Comparison of ENCODE assay signal across 1 cellular context in the genomic region with DNA sequence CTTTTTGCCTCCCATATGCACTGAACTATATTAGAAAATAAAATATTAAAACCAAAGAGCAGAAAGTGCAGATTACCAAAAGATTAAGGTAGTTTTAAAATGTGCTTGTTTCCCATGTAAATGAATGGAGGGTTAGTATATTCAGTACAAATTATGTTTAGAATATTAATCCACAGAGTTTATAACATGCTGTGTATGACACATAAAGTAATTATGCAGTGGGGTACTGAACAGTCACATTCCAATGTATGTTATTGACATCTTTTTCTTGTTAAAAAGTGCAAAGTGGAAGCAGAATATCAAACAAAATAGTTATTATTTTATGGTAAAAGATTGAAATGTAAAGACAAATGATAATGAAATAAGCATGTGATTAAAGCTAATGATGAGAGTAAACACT.
TF ChIP-seq lines count a peak whose summit lies in the region.

No MANE protein-coding gene starts in this region.

TF ChIP-seq in K562, 482 proteins besides CTCF, POLR2A, EP300 and RAD21:
- TF ChIP-seq BHLHE40 (IDR thresholded peaks at IDR 0.05; ENCODE audit: low read length) = no peak
- TF ChIP-seq, protein P1, sequence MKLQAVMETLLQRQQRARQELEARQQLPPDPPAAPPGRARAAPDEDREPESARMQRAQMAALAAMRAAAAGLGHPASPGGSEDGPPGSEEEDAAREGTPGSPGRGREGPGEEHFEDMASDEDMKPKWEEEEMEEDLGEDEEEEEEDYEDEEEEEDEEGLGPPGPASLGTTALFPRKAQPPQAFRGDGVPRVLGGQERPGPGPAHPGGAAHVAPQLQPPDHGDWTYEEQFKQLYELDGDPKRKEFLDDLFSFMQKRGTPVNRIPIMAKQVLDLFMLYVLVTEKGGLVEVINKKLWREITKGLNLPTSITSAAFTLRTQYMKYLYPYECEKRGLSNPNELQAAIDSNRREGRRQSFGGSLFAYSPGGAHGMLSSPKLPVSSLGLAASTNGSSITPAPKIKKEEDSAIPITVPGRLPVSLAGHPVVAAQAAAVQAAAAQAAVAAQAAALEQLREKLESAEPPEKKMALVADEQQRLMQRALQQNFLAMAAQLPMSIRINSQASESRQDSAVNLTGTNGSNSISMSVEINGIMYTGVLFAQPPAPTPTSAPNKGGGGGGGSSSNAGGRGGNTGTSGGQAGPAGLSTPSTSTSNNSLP (IDR thresholded peaks at IDR 0.05; ENCODE audit: borderline replicate concordance, low read depth, low read length) = 0 out of 2 replicates have a peak, but pooled peaks have one; percentile 19
